19 cellular contexts compared by ENCODE assay signal in genomic region chr4:1974836-1975235, GRCh38. TPM values are rescaled to one million over a fixed set of nuclear protein-coding genes. Genes with fewer than 3 reads are reported as not detected.
A peak's percentile ranks its signal among the peaks of the same experiment; 100 is the strongest.
DNase-seq lines count a peak whose midpoint lies in the region; ATAC-seq and TF ChIP-seq lines count a peak whose summit lies in the region.
"Had no signal": no experiment of that assay in that cellular context is flagged by ENCODE, and none has a peak within 500 bp of the region (broad histone marks: within the 10 kb centered on the region; RNA-seq: fewer than 3 reads in every experiment).

No MANE protein-coding gene starts in this region.

- CTCF ChIA-PET in activated naive CD4-positive, alpha-beta T cell treated with anti-CD3 and anti-CD28 coated beads, Interleukin-2, amount 10 ng/mL, durations not matched to agents 7 days and 5 days (lab: Charles Lee): no interaction called here

- no peak for TF ChIP-seq CTCF in coronary artery (IDR thresholded peaks at IDR 0.05)

- 91 to 94% methylated on average over 9 of the region's 9 CpGs for WGBS in aorta, 2 donors

- DNase-seq in activated naive CD4-positive, alpha-beta T cell treated with anti-CD3 and anti-CD28 coated beads, Interleukin-2, amount 10 ng/mL, durations not matched to agents 7 days and 5 days: peak; percentile 19
- no peak for DNase-seq in activated naive CD4-positive, alpha-beta T cell treated with anti-CD3 and anti-CD28 coated beads, Interleukin-2, amount 50 U/mL, for 72 hours (ENCODE audit: low spot score in 2 of 2)
- peak; percentile 62 for DNase-seq in coronary artery (ENCODE audit: low spot score)
- DNase-seq in posterior vena cava (ENCODE audit: low spot score): peak; percentile 63
- peak; percentile 18 to 55 for DNase-seq in aorta
- no peak for DNase-seq in LoVo (ENCODE audit: low spot score)
- no peak for DNase-seq in Ammon's horn (ENCODE audit: low spot score)
- DNase-seq: Caco-2; CD4-positive, alpha-beta T cell; DMS 273 treated with DMSO at 0.1 percent for 48 hours; DMS79 treated with DMSO at 0.1 percent for 48 hours; NCI-H1417; NCI-H1694 treated with DMSO at 0.1 percent for 48 hours; NCI-H2081 treated with DMSO at 0.1 percent for 48 hours; NCI-H2171 treated with DMSO at 0.1 percent for 48 hours; NCI-H524 treated with DMSO at 0.1 percent for 48 hours; OCI-M1; Right ventricle myocardium superior had no signal

- H3K36me3 ChIP-seq in aorta (ENCODE audit: control insufficient read depth in 1 of 2, insufficient read depth in 2 of 2, low read length in 1 of 2): peaks cover 0 to 8% of the 10 kb centered on the region in 2 donors

- intact Hi-C loops in posterior vena cava (cut with DNase I) (no loop called here), aorta (cut with DNase I) (no loop called here)

- no peaks in the 10 kb centered on the region for H3K27me3 Mint-ChIP-seq in activated naive CD4-positive, alpha-beta T cell treated with anti-CD3 and anti-CD28 coated beads, Interleukin-2, amount 10 ng/mL, durations not matched to agents 7 days and 5 days
- H3K27me3 Mint-ChIP-seq: CD4-positive, alpha-beta T cell; IgD-negative memory B cell had no signal

- H3K9me3 ChIP-seq in aorta (ENCODE audit: control insufficient read depth, low read length): no peaks in the 10 kb centered on the region
- H3K9me3 ChIP-seq: Caco-2 had no signal

- no peak overlapping the region for H3K27ac Mint-ChIP-seq in activated naive CD4-positive, alpha-beta T cell treated with anti-CD3 and anti-CD28 coated beads, Interleukin-2, amount 10 ng/mL, durations not matched to agents 7 days and 5 days
- H3K27ac Mint-ChIP-seq in activated naive CD4-positive, alpha-beta T cell treated with anti-CD3 and anti-CD28 coated beads, Interleukin-2, amount 50 U/mL, for 72 hours: no peak overlapping the region
- H3K27ac Mint-ChIP-seq: CD4-positive, alpha-beta T cell had no signal

- ATAC-seq in activated naive CD4-positive, alpha-beta T cell treated with anti-CD3 and anti-CD28 coated beads, Interleukin-2, amount 50 U/mL, for 72 hours: no peak
- no peak for ATAC-seq in aorta (ENCODE audit: low FRiP score)

- no peaks in the 10 kb centered on the region for H3K4me1 Mint-ChIP-seq in activated naive CD4-positive, alpha-beta T cell treated with anti-CD3 and anti-CD28 coated beads, Interleukin-2, amount 10 ng/mL, durations not matched to agents 7 days and 5 days

- H3K4me3 ChIP-seq in coronary artery: no peak overlapping the region
- H3K4me3 ChIP-seq in aorta (ENCODE audit: low read length in 2 of 2): no peak overlapping the region

- no peak overlapping the region for H3K4me3 Mint-ChIP-seq in activated naive CD4-positive, alpha-beta T cell treated with anti-CD3 and anti-CD28 coated beads, Interleukin-2, amount 10 ng/mL, durations not matched to agents 7 days and 5 days
- H3K4me3 Mint-ChIP-seq: CD4-positive, alpha-beta T cell; IgD-negative memory B cell had no signal

- peaks cover 72% of the 10 kb centered on the region for H3K36me3 Mint-ChIP-seq in activated naive CD4-positive, alpha-beta T cell treated with anti-CD3 and anti-CD28 coated beads, Interleukin-2, amount 10 ng/mL, durations not matched to agents 7 days and 5 days
- peaks cover 26 to 30% of the 10 kb centered on the region in 2 donors for H3K36me3 Mint-ChIP-seq in activated naive CD4-positive, alpha-beta T cell treated with anti-CD3 and anti-CD28 coated beads, Interleukin-2, amount 50 U/mL, for 72 hours

- H3K27ac ChIP-seq in coronary artery: no peak overlapping the region
- no peak overlapping the region for H3K27ac ChIP-seq in aorta (ENCODE audit: low read depth in 1 of 2, low read length in 2 of 2)

- no peaks in the 10 kb centered on the region for H3K9me3 Mint-ChIP-seq in activated naive CD4-positive, alpha-beta T cell treated with anti-CD3 and anti-CD28 coated beads, Interleukin-2, amount 10 ng/mL, durations not matched to agents 7 days and 5 days
- no peaks in the 10 kb centered on the region for H3K9me3 Mint-ChIP-seq in activated naive CD4-positive, alpha-beta T cell treated with anti-CD3 and anti-CD28 coated beads, Interleukin-2, amount 50 U/mL, for 72 hours
- H3K9me3 Mint-ChIP-seq: CD4-positive, alpha-beta T cell; IgD-negative memory B cell had no signal

- H3K4me1 ChIP-seq in aorta (ENCODE audit: control insufficient read depth in 1 of 2, insufficient read depth in 2 of 2, low read length in 2 of 2): no peaks in the 10 kb centered on the region
- H3K4me1 ChIP-seq: Caco-2 had no signal

- no peaks in the 10 kb centered on the region for H3K27me3 ChIP-seq in aorta (ENCODE audit: control insufficient read depth in 1 of 2, insufficient read depth in 2 of 2, low read length in 1 of 2)

RNA-seq across cellular contexts. Expression of gene NELFA, which starts 33.9 kb away (rescaled TPM):
- 10 to 100 TPM; 44.8 to 53.8 TPM for total RNA-seq in activated naive CD4-positive, alpha-beta T cell treated with anti-CD3 and anti-CD28 coated beads, Interleukin-2, amount 50 U/mL, for 72 hours
- total RNA-seq in posterior vena cava: 10 to 100 TPM; 16.2 to 17.3 TPM
- total RNA-seq in aorta: 10 to 100 TPM; 17.7 to 27.4 TPM
- polyA plus RNA-seq in aorta: 10 to 100 TPM in 1 of 2 donors, 1 to 10 TPM in 1; 5.8 to 21.7 TPM

Comparison
In these comparisons a context has a peak if more than half of its experiments do, and no peak if none do; other contexts are left out.
1. DNase-seq: peak in activated naive CD4-positive, alpha-beta T cell treated with anti-CD3 and anti-CD28 coated beads, Interleukin-2, amount 10 ng/mL, durations not matched to agents 7 days and 5 days (single experiment), coronary artery (single experiment), posterior vena cava (single experiment) and aorta (2 of 2); none in activated naive CD4-positive, alpha-beta T cell treated with anti-CD3 and anti-CD28 coated beads, Interleukin-2, amount 50 U/mL, for 72 hours (0 of 2), LoVo (single experiment) and Ammon's horn (single experiment).